In genomic region chr19:1170938-1171754, GRCh38 we compare ENCODE assay signal across 9 cellular contexts. TPM values are rescaled to one million over a fixed set of nuclear protein-coding genes. Genes with fewer than 3 reads are reported as not detected.
A peak's percentile ranks its signal among the peaks of the same experiment; 100 is the strongest.
DNase-seq lines count a peak whose midpoint lies in the region; ATAC-seq, FAIRE-seq and TF ChIP-seq lines count a peak whose summit lies in the region.
"Had no signal": no experiment of that assay in that cellular context is flagged by ENCODE, and none has a peak within 500 bp of the region (broad histone marks: within the 10 kb centered on the region; RNA-seq: fewer than 3 reads in every experiment).

No MANE protein-coding gene starts in this region.

- TF ChIP-seq EP300 in A549 (IDR thresholded peaks at IDR 0.05), result no peak

- H3K27me3 Mint-ChIP-seq in naive thymus-derived CD4-positive, alpha-beta T cell, result no peaks in the 10 kb centered on the region

- no peaks in the 10 kb centered on the region for H3K9me3 ChIP-seq in A549
- no peaks in the 10 kb centered on the region for H3K9me3 ChIP-seq in HEK293 (ENCODE audit: control insufficient read depth, insufficient read depth, low read depth, low read length)
- no peaks in the 10 kb centered on the region for H3K9me3 ChIP-seq in naive thymus-derived CD4-positive, alpha-beta T cell (ENCODE audit: control insufficient read depth in 2 of 3, low read length in 3 of 3)

- H3K4me1 Mint-ChIP-seq in naive thymus-derived CD4-positive, alpha-beta T cell, result peaks cover 16 to 43% (median 32%) of the 10 kb centered on the region in 7 donors

- ATAC-seq in A549 (no peak), HG03159 (IDR thresholded peaks at IDR 0.05; ENCODE audit: unreplicated experiment) (no peak), GM18520 (IDR thresholded peaks at IDR 0.05; ENCODE audit: unreplicated experiment) (no peak)
- no peak for ATAC-seq in naive thymus-derived CD4-positive, alpha-beta T cell

- H3K36me3 Mint-ChIP-seq in naive thymus-derived CD4-positive, alpha-beta T cell, result peaks cover 6 to 10% (median 9%) of the 10 kb centered on the region in 5 donors

- no peak for FAIRE-seq in A549 (lab: Jason Lieb, UNC)
- FAIRE-seq in D721Med (lab: Jason Lieb, UNC), result no peak
- FAIRE-seq: islet of Langerhans had no signal

- no peaks in the 10 kb centered on the region for H3K27me3 ChIP-seq in naive thymus-derived CD4-positive, alpha-beta T cell (ENCODE audit: control insufficient read depth in 2 of 2, insufficient read depth in 2 of 2, low read length in 2 of 2)

- TF ChIP-seq CTCF in A549 (IDR thresholded peaks at IDR 0.05) (no peak), HEK293 (tag by site-specific recombination; IDR thresholded peaks at IDR 0.05) (no peak), cardiac fibroblast (IDR thresholded peaks at IDR 0.05; ENCODE audit: low read depth, low read length) (no peak), D721Med (IDR thresholded peaks at IDR 0.05; ENCODE audit: insufficient read depth, missing control alignments) (no peak)

- peak overlapping the region; percentile 93 for H3K4me2 ChIP-seq in A549

- POLR2A ChIA-PET in A549 (lab: Yijun Ruan, JAX) (no interaction called here), HEK293 (lab: Yijun Ruan, JAX) (no interaction called here)
- POLR2A ChIA-PET in naive thymus-derived CD4-positive, alpha-beta T cell (lab: Charles Lee), result interaction anchor here (0.5 to 0.6 kb wide), 2 partner anchors 37 to 180 kb away, joined by 3 read pairs; no protein-coding TSS in a partner anchor

- peaks cover 0 to 3% (median 0%) of the 10 kb centered on the region in 11 donors for H3K9me3 Mint-ChIP-seq in naive thymus-derived CD4-positive, alpha-beta T cell

- peaks cover 0 to 9% of the 10 kb centered on the region in 2 experiments; a peak in 1 of 3 replicates for H3K36me3 ChIP-seq in HEK293 (ENCODE audit: control insufficient read depth in 2 of 2, insufficient read depth in 1 of 2, low read length in 2 of 2)
- H3K36me3 ChIP-seq in naive thymus-derived CD4-positive, alpha-beta T cell (ENCODE audit: control insufficient read depth in 2 of 3, insufficient read depth in 3 of 3, low read length in 3 of 3), result peaks cover 0 to 28% (median 0%) of the 10 kb centered on the region in 3 experiments

- no peak for TF ChIP-seq RAD21 in A549 (conservative IDR thresholded peaks at IDR 0.05 in 1 of 2, IDR thresholded peaks at IDR 0.05 in 1 of 2)

- no peak for TF ChIP-seq POLR2A in A549 (IDR thresholded peaks at IDR 0.05; ENCODE audit: low read length)

- intact Hi-C loops in naive thymus-derived CD4-positive, alpha-beta T cell (cut with micrococcal nuclease), result loop anchor here in 1 of 2 donors (5.0 kb wide), 1 partner anchor 489 kb away; no protein-coding TSS in a partner anchor

- WGBS in A549 (ENCODE audit: missing lambda C conversion rate), result 92% methylated on average over 26 of the region's 38 CpGs

- H3K27ac Mint-ChIP-seq in naive thymus-derived CD4-positive, alpha-beta T cell, result peak overlapping the region in 7 of 9 donors; percentile 1 to 87 (median 31)

- no peak for DNase-seq in A549 (ENCODE audit: low read depth in 1 of 2, low spot score in 1 of 2)
- DNase-seq in cardiac fibroblast (ENCODE audit: low read depth in 2 of 2), result no peak
- no peak for DNase-seq in naive thymus-derived CD4-positive, alpha-beta T cell
- DNase-seq in D721Med (ENCODE audit: insufficient read length, low spot score), result no peak
- DNase-seq in mesenteric fat pad (ENCODE audit: low spot score), result no peak

- H3K27ac ChIP-seq in A549 (peak overlapping the region; percentile 100; a peak in 5 of 6 replicates), HEK293 (ENCODE audit: extremely low read depth, low read depth, low read length) (no peak overlapping the region)
- H3K27ac ChIP-seq in naive thymus-derived CD4-positive, alpha-beta T cell (ENCODE audit: low read depth, low read length), result no peak overlapping the region

- peak overlapping the region; percentile 4 to 66 (median 48) for H3K4me3 Mint-ChIP-seq in naive thymus-derived CD4-positive, alpha-beta T cell

- H3K4me1 ChIP-seq in A549 (peaks cover 57% of the 10 kb centered on the region), HEK293 (ENCODE audit: control insufficient read depth, insufficient read depth, low read length) (peaks cover 4% of the 10 kb centered on the region)
- H3K4me1 ChIP-seq in naive thymus-derived CD4-positive, alpha-beta T cell (ENCODE audit: control insufficient read depth in 2 of 2, insufficient read depth in 2 of 2, low read length in 2 of 2), result peaks cover 3 to 17% of the 10 kb centered on the region in 2 donors

- H3K4me3 ChIP-seq in A549 (no peak overlapping the region), HEK293 (ENCODE audit: low read depth, low read length) (no peak overlapping the region), cardiac fibroblast (replicated peaks in 1 of 2; ENCODE audit: low read depth in 2 of 2, low read length in 2 of 2) (peak overlapping the region; percentile 14 to 90)
- no peak overlapping the region for H3K4me3 ChIP-seq in naive thymus-derived CD4-positive, alpha-beta T cell (ENCODE audit: low read length)

- CTCF ChIA-PET in A549 (lab: Yijun Ruan, JAX), result interaction anchor here (1.0 kb wide), 1 partner anchor 59 kb away, joined by 3 read pairs; no protein-coding TSS in a partner anchor
- CTCF ChIA-PET in HEK293 (lab: Yijun Ruan, JAX), result interaction anchor here (0.6 kb wide), 1 partner anchor 55 kb away, joined by 3 read pairs; no protein-coding TSS in a partner anchor
- CTCF ChIA-PET in naive thymus-derived CD4-positive, alpha-beta T cell (lab: Charles Lee), result no interaction called here

TF ChIP-seq in A549, 52 proteins besides CTCF, POLR2A, EP300 and RAD21 (continues in another document):
- TF ChIP-seq HOXA7 (CRISPR knock-in tag; IDR thresholded peaks at IDR 0.05), result no peak
- TF ChIP-seq CEBPB (IDR thresholded peaks at IDR 0.05), result no peak
- no peak for TF ChIP-seq ZNF302 (CRISPR knock-in tag; IDR thresholded peaks at IDR 0.05)
- no peak for TF ChIP-seq ESRRA (IDR thresholded peaks at IDR 0.05; ENCODE audit: borderline replicate concordance, low read length)
- no peak for TF ChIP-seq RFX5 (IDR thresholded peaks at IDR 0.05)
- no peak for TF ChIP-seq PBX3 (IDR thresholded peaks at IDR 0.05)
- TF ChIP-seq JUN (IDR thresholded peaks at IDR 0.05), result no peak
- no peak for TF ChIP-seq TP53 (CRISPR knock-in tag; IDR thresholded peaks at IDR 0.05)
- TF ChIP-seq NR3C1 (IDR thresholded peaks at IDR 0.05), result no peak
- no peak for TF ChIP-seq CHD4 (IDR thresholded peaks at IDR 0.05; ENCODE audit: borderline replicate concordance)
- no peak for TF ChIP-seq EHF (CRISPR knock-in tag; IDR thresholded peaks at IDR 0.05)
- TF ChIP-seq HOXB5 (CRISPR knock-in tag; IDR thresholded peaks at IDR 0.05), result no peak
- no peak for TF ChIP-seq HDAC2 (IDR thresholded peaks at IDR 0.05)

TF ChIP-seq in HEK293, 187 proteins besides CTCF, POLR2A, EP300 and RAD21 (continues in another document):
- no peak for TF ChIP-seq SALL2 (tag by site-specific recombination; IDR thresholded peaks at IDR 0.05; ENCODE audit: borderline replicate concordance)
- no peak for TF ChIP-seq ZBTB26 (tag by site-specific recombination; optimal IDR thresholded peaks at IDR 0.05)
- no peak for TF ChIP-seq BCL11A (tag by site-specific recombination; IDR thresholded peaks at IDR 0.05; ENCODE audit: low read depth)
- no peak for TF ChIP-seq ZNF600 (tag by site-specific recombination; IDR thresholded peaks at IDR 0.05)
- no peak for TF ChIP-seq ZNF350 (tag by site-specific recombination; IDR thresholded peaks at IDR 0.05)
- TF ChIP-seq ZNF19 (tag by site-specific recombination; IDR thresholded peaks at IDR 0.05; ENCODE audit: low read depth), result no peak
- no peak for TF ChIP-seq ZNF211 (tag by site-specific recombination; IDR thresholded peaks at IDR 0.05; ENCODE audit: low read depth)
- no peak for TF ChIP-seq ZNF529 (tag by site-specific recombination; IDR thresholded peaks at IDR 0.05; ENCODE audit: insufficient replicate concordance)

RNA-seq across cellular contexts. Expression of gene SBNO2, which starts 2.9 kb away (rescaled TPM):
- polyA plus RNA-seq in A549 (2011; rRNA removed) (6.8 and 8.4 TPM in 2 replicates), A549 (2017; fragmentation: RNase III; extraction: RNeasy Plus Mini Kit Qiagen cat#74134 plus additional on column Dnase treatment) (27.0 to 32.0 TPM (median 27.7 TPM) in 3 replicates)
- polyA plus RNA-seq in A549 (2012; cell fraction: cytosol; rRNA removed), result 28.7 and 40.8 TPM in 2 replicates
- polyA plus RNA-seq in A549 (2012; cell fraction: nucleus; rRNA removed), result 118 and 161 TPM in 2 replicates
- polyA minus RNA-seq in A549 (2011; rRNA and poly(A)+ RNA removed), result 9.6 and 15.2 TPM in 2 replicates
- 100 to 1,000 TPM in 3 of 5 experiments, 10 to 100 TPM in 2; 88.6 to 137 (median 104) TPM for total RNA-seq in naive thymus-derived CD4-positive, alpha-beta T cell
- polyA plus RNA-seq in naive thymus-derived CD4-positive, alpha-beta T cell, result 1 to 10 TPM; 1.7 to 2.6 TPM
- total RNA-seq in mesenteric fat pad, result 139 TPM

RNA-seq across cellular contexts. Expression of gene STK11, which starts 34.4 kb away (rescaled TPM):
- polyA plus RNA-seq in A549 (2011; rRNA removed) (12.2 and 16.2 TPM in 2 replicates), A549 (2017; fragmentation: RNase III; extraction: RNeasy Plus Mini Kit Qiagen cat#74134 plus additional on column Dnase treatment) (33.6 to 34.2 TPM (median 34.0 TPM) in 3 replicates)
- 35.2 and 42.6 TPM in 2 replicates for polyA plus RNA-seq in A549 (2012; cell fraction: cytosol; rRNA removed)
- polyA plus RNA-seq in A549 (2012; cell fraction: nucleus; rRNA removed), result 108 and 121 TPM in 2 replicates
- 18.6 and 21.3 TPM in 2 replicates for polyA minus RNA-seq in A549 (2011; rRNA and poly(A)+ RNA removed)
- 10 to 100 TPM; 67.7 to 91.3 (median 71.6) TPM for total RNA-seq in naive thymus-derived CD4-positive, alpha-beta T cell
- 10 to 100 TPM; 13.9 to 28.9 TPM for polyA plus RNA-seq in naive thymus-derived CD4-positive, alpha-beta T cell
- total RNA-seq in mesenteric fat pad, result 60.8 TPM

Comparison
In these comparisons a context has a peak if more than half of its experiments do, and no peak if none do; other contexts are left out.
1. H3K27ac ChIP-seq: peak in A549 (2 of 2); none in HEK293 (single experiment) and naive thymus-derived CD4-positive, alpha-beta T cell (single experiment).
2. H3K4me3 ChIP-seq: peak in cardiac fibroblast (2 of 2); none in A549 (single experiment), HEK293 (single experiment) and naive thymus-derived CD4-positive, alpha-beta T cell (single experiment).